31 cellular contexts compared by ENCODE assay signal in genomic region chr7:89316584-89316983, GRCh38.
"Had no signal": no experiment of that assay in that cellular context is flagged by ENCODE, and none has a peak within 500 bp of the region (broad histone marks: within the 10 kb centered on the region; RNA-seq: fewer than 3 reads in every experiment).

No MANE protein-coding gene starts in this region.

- H3K4me1 ChIP-seq: left lung, lower lobe of right lung, pancreas, prostate gland, stomach, testis, thyroid gland, transverse colon, upper lobe of left lung, vagina had no signal

- H3K27ac ChIP-seq: left lung, lower lobe of right lung, pancreas, prostate gland, skin epidermis, stomach, testis, thyroid gland, transverse colon, upper lobe of left lung, vagina had no signal

- H3K9me3 Mint-ChIP-seq: stimulated activated naive B cell treated with anti-CD40 and anti-IgM and Interleukin-4, amounts not matched to agents 10 μg/mL and 1 μg/mL and 100 μg/mL, for 72 hours had no signal

- DNase-seq: hypothalamus; immature natural killer cell; kidney; left colon; left lung; lower lobe of right lung; mammary epithelial cell; mesenchymal stem cell; naive thymus-derived CD8-positive, alpha-beta T cell; nucleus accumbens; pancreas; posterior cingulate gyrus; retina; right cardiac atrium; stimulated activated CD4-positive, alpha-beta T cell treated with anti-CD3 and anti-CD28 coated beads, Interleukin-12 subunit alpha, Interleukin-12 subunit beta, amount 100 ng/mL, for 4 hours; stimulated activated CD4-positive, alpha-beta T cell treated with anti-CD3 and anti-CD28 coated beads, Interleukin-15, amount 100 ng/mL, for 24 hours; stimulated activated CD4-positive, alpha-beta T cell treated with anti-CD3 and anti-CD28 coated beads, Interleukin-2, amount 100 ng/mL, for 24 hours; stimulated activated CD4-positive, alpha-beta T cell treated with anti-CD3 and anti-CD28 coated beads, Interleukin-4, amount 100 ng/mL, for 1 hour; stimulated activated naive B cell treated with anti-CD40 and anti-IgM and Interleukin-4, amounts not matched to agents 10 μg/mL and 1 μg/mL and 100 μg/mL, for 72 hours; stimulated activated naive CD8-positive, alpha-beta T cell treated with anti-CD3 and anti-CD28 coated beads, Interleukin-15, Interleukin-2, amounts not matched to agents 100 U/mL and 50 U/mL, for 24 hours; stomach; testis; thyroid gland; transverse colon; upper lobe of left lung had no signal

- H3K4me3 ChIP-seq: left lung, lower lobe of right lung, pancreas, prostate gland, skin epidermis, stomach, testis, thyroid gland, transverse colon, upper lobe of left lung, vagina had no signal

- H3K9me3 ChIP-seq: lower lobe of right lung, pancreas, prostate gland, stomach, testis, thyroid gland, transverse colon, upper lobe of left lung, vagina had no signal

- FAIRE-seq: islet of Langerhans, kidney, pancreas had no signal

- H3K36me3 Mint-ChIP-seq: immature natural killer cell; naive thymus-derived CD8-positive, alpha-beta T cell; stimulated activated naive B cell treated with anti-CD40 and anti-IgM and Interleukin-4, amounts not matched to agents 10 μg/mL and 1 μg/mL and 100 μg/mL, for 72 hours had no signal

- ATAC-seq: left colon; left lung; lower lobe of right lung; naive thymus-derived CD8-positive, alpha-beta T cell; pancreas; right cardiac atrium; sciatic nerve; stimulated activated naive CD8-positive, alpha-beta T cell treated with anti-CD3 and anti-CD28 coated beads, Interleukin-15, Interleukin-2, amounts not matched to agents 100 U/mL and 50 U/mL, for 24 hours had no signal

- H3K4me3 Mint-ChIP-seq: immature natural killer cell; naive thymus-derived CD8-positive, alpha-beta T cell; nephron; stimulated activated naive B cell treated with anti-CD40 and anti-IgM and Interleukin-4, amounts not matched to agents 10 μg/mL and 1 μg/mL and 100 μg/mL, for 72 hours had no signal

- H3K4me1 Mint-ChIP-seq: immature natural killer cell; stimulated activated naive B cell treated with anti-CD40 and anti-IgM and Interleukin-4, amounts not matched to agents 10 μg/mL and 1 μg/mL and 100 μg/mL, for 72 hours had no signal

- H3K27ac Mint-ChIP-seq: immature natural killer cell; naive thymus-derived CD8-positive, alpha-beta T cell; nephron; stimulated activated naive B cell treated with anti-CD40 and anti-IgM and Interleukin-4, amounts not matched to agents 10 μg/mL and 1 μg/mL and 100 μg/mL, for 72 hours had no signal

- H3K27me3 ChIP-seq: left lung, pancreas, stomach, testis, thyroid gland, transverse colon, upper lobe of left lung, vagina had no signal

- H3K27me3 Mint-ChIP-seq: stimulated activated naive B cell treated with anti-CD40 and anti-IgM and Interleukin-4, amounts not matched to agents 10 μg/mL and 1 μg/mL and 100 μg/mL, for 72 hours had no signal

- H3K36me3 ChIP-seq: left lung, lower lobe of right lung, pancreas, prostate gland, stomach, thyroid gland, transverse colon, upper lobe of left lung, vagina had no signal
